36 cellular contexts compared by ENCODE assay signal in the genomic region with DNA sequence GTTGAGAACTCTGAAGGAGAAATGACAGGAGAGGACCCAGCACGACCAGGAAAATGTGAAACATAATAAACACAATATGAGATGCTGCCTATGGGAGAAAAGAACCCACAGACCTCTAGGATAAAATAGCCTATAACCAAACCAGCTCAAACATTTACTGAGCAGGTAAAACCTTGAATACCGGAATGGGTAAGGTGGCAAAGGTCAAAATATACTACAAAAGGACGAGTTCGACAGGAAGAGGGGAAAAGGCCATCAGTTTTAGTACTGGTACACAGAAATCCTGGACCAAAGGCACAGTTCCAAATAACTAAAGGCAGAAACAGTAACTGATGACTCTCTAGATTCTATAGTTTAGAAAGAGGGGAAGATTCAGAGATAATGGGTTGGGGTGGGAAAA.
"Had no signal": no experiment of that assay in that cellular context is flagged by ENCODE, and none has a peak within 500 bp of the region (broad histone marks: within the 10 kb centered on the region; RNA-seq: fewer than 3 reads in every experiment).

No MANE protein-coding gene starts in this region.

- ATAC-seq: activated CD8-positive, alpha-beta memory T cell treated with anti-CD3 and anti-CD28 coated beads, Interleukin-2, amount 10 ng/mL, durations not matched to agents 7 days and 5 days; body of pancreas; PC-3 had no signal

- H3K4me3 ChIP-seq: adrenal gland, body of pancreas, Peyer's patch had no signal

- H3K27me3 ChIP-seq: adrenal gland, body of pancreas, Peyer's patch had no signal

- H3K9ac ChIP-seq: KMS-11 had no signal

- H3K4me2 ChIP-seq: KMS-11 had no signal

- H3K4me1 Mint-ChIP-seq: activated CD8-positive, alpha-beta memory T cell treated with anti-CD3 and anti-CD28 coated beads, Interleukin-2, amount 10 ng/mL, durations not matched to agents 7 days and 5 days; activated naive CD8-positive, alpha-beta T cell treated with anti-CD3 and anti-CD28 coated beads, Interleukin-2, amount 10 ng/mL, durations not matched to agents 7 days and 5 days had no signal

- DNase-seq: activated CD4-positive, alpha-beta memory T cell treated with anti-CD3 and anti-CD28 coated beads, Interleukin-2, amount 10 ng/mL, durations not matched to agents 7 days and 5 days; activated CD4-positive, alpha-beta T cell treated with anti-CD3 and anti-CD28 coated beads for 1 hour; activated CD4-positive, alpha-beta T cell treated with anti-CD3 and anti-CD28 coated beads for 48 hours; activated CD4-positive, CD25-positive, alpha-beta regulatory T cell; activated CD8-positive, alpha-beta memory T cell treated with anti-CD3 and anti-CD28 coated beads for 24 hours; activated CD8-positive, alpha-beta memory T cell treated with anti-CD3 and anti-CD28 coated beads, Interleukin-2, amount 10 ng/mL, durations not matched to agents 7 days and 5 days; activated CD8-positive, alpha-beta memory T cell treated with anti-CD3 and anti-CD28 coated beads, Interleukin-2, amount 50 U/mL, for 48 hours; activated effector memory CD4-positive, alpha-beta T cell treated with anti-CD3 and anti-CD28 coated beads, Interleukin-2, amount 50 U/mL, for 16 hours; activated naive CD4-positive, alpha-beta T cell; activated naive CD4-positive, alpha-beta T cell treated with anti-CD3 and anti-CD28 coated beads, Interleukin-2, amount 50 U/mL, for 16 hours; activated naive CD8-positive, alpha-beta T cell treated with anti-CD3 and anti-CD28 coated beads, Interleukin-2, amount 10 ng/mL, durations not matched to agents 7 days and 5 days; activated T-cell treated with anti-CD3 and anti-CD28 coated beads, Interleukin-2, amount 50 U/mL, for 48 hours; adrenal gland; body of pancreas; caudate nucleus; MM.1S; MV-4-11; NCI-H1092; NCI-H1436 treated with DMSO at 0.1 percent for 48 hours; NCI-H1694 treated with DMSO at 0.1 percent for 48 hours; NCI-H2029; NCI-H345; NCI-H524 treated with DMSO at 0.1 percent for 48 hours; NCI-H748 treated with DMSO at 0.1 percent for 48 hours; NK-92 treated with Interleukin-12 subunit alpha and Interleukin-12 subunit beta, amount 100 ng/mL, for 24 hours; PC-3; Peyer's patch; RPMI8226; SIG-M5; SW 1271; T-helper 1 cell; T1000; WERI-Rb-1 had no signal

- H3K4me1 ChIP-seq: body of pancreas had no signal

- H3K9me3 ChIP-seq: adrenal gland, body of pancreas, Peyer's patch had no signal

- H3K27me3 Mint-ChIP-seq: activated CD4-positive, alpha-beta memory T cell treated with anti-CD3 and anti-CD28 coated beads, Interleukin-2, amount 10 ng/mL, durations not matched to agents 7 days and 5 days; activated CD8-positive, alpha-beta memory T cell treated with anti-CD3 and anti-CD28 coated beads, Interleukin-2, amount 10 ng/mL, durations not matched to agents 7 days and 5 days; activated naive CD8-positive, alpha-beta T cell treated with anti-CD3 and anti-CD28 coated beads, Interleukin-2, amount 10 ng/mL, durations not matched to agents 7 days and 5 days had no signal

- H3K4me3 Mint-ChIP-seq: activated CD4-positive, alpha-beta memory T cell treated with anti-CD3 and anti-CD28 coated beads, Interleukin-2, amount 10 ng/mL, durations not matched to agents 7 days and 5 days; activated CD8-positive, alpha-beta memory T cell treated with anti-CD3 and anti-CD28 coated beads, Interleukin-2, amount 10 ng/mL, durations not matched to agents 7 days and 5 days; activated naive CD8-positive, alpha-beta T cell treated with anti-CD3 and anti-CD28 coated beads, Interleukin-2, amount 10 ng/mL, durations not matched to agents 7 days and 5 days had no signal

- FAIRE-seq: astrocyte, bronchial epithelial cell had no signal

- H3K27ac ChIP-seq: body of pancreas, KMS-11, Peyer's patch had no signal

- H3K9me3 Mint-ChIP-seq: activated CD4-positive, alpha-beta memory T cell treated with anti-CD3 and anti-CD28 coated beads, Interleukin-2, amount 10 ng/mL, durations not matched to agents 7 days and 5 days; activated naive CD8-positive, alpha-beta T cell treated with anti-CD3 and anti-CD28 coated beads, Interleukin-2, amount 10 ng/mL, durations not matched to agents 7 days and 5 days had no signal

- H3K27ac Mint-ChIP-seq: activated CD4-positive, alpha-beta memory T cell treated with anti-CD3 and anti-CD28 coated beads, Interleukin-2, amount 10 ng/mL, durations not matched to agents 7 days and 5 days; activated CD8-positive, alpha-beta memory T cell treated with anti-CD3 and anti-CD28 coated beads, Interleukin-2, amount 10 ng/mL, durations not matched to agents 7 days and 5 days; activated naive CD8-positive, alpha-beta T cell treated with anti-CD3 and anti-CD28 coated beads, Interleukin-2, amount 10 ng/mL, durations not matched to agents 7 days and 5 days had no signal
